In the genomic region with DNA sequence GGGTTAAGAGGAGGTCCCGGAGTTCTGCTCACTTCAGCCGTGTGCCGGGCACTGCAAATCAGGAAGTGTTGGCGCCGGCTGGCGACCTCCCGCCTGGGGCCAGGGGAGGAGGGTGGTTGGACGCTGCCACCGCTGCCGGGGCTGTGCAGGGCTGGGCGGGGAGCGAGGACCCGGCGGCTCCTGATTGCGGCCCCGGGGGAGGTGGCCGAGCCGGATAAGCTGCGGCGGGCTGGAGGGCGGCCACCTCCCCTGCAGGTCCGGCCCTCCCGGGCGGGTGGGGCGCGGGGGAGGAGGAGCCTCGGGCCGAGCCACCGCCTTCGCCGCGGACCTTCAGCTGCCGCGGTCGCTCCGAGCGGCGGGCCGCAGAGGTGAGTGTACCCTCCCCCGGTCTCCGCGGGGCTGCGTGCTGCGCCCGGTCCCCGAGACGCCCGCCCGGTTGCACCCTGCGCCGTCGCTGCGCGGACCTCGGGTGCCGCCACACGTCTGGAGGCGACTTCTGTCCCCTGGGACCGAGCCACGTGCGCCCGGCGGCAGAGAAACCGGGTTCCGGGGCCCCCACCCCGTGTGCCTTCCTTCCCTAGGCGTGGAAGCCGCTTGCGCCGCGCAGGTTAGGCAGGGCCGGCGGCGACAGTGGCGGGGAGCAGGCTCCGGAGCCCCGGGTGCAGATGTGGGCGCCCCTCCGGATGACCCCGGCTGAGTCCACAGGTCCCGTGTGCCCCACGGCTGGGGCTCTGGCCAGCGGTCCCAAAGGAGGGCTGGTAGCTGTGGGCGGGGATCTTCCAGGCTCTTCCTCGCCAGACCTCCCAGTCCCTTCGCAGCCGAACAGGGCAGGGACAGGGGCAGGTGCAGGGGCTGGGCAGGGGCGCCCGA, we compare ENCODE assay signal across 1 cellular context.
A peak's percentile ranks its signal among the peaks of the same experiment; 100 is the strongest.
TF ChIP-seq lines count a peak whose summit lies in the region.

A gene with protein sequence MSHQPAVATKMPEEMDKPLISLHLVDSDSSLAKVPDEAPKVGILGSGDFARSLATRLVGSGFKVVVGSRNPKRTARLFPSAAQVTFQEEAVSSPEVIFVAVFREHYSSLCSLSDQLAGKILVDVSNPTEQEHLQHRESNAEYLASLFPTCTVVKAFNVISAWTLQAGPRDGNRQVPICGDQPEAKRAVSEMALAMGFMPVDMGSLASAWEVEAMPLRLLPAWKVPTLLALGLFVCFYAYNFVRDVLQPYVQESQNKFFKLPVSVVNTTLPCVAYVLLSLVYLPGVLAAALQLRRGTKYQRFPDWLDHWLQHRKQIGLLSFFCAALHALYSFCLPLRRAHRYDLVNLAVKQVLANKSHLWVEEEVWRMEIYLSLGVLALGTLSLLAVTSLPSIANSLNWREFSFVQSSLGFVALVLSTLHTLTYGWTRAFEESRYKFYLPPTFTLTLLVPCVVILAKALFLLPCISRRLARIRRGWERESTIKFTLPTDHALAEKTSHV (plus strand): TSS at position 314 of the 870 bp plus-strand sequence. CDS start 7,179 bp downstream, outside the sequence.

TF ChIP-seq in HepG2, 621 proteins besides CTCF, POLR2A, EP300 and RAD21 (continued from another document and continues in another):
- TF ChIP-seq, protein P1, sequence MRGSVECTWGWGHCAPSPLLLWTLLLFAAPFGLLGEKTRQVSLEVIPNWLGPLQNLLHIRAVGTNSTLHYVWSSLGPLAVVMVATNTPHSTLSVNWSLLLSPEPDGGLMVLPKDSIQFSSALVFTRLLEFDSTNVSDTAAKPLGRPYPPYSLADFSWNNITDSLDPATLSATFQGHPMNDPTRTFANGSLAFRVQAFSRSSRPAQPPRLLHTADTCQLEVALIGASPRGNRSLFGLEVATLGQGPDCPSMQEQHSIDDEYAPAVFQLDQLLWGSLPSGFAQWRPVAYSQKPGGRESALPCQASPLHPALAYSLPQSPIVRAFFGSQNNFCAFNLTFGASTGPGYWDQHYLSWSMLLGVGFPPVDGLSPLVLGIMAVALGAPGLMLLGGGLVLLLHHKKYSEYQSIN (CRISPR knock-in tag; IDR thresholded peaks at IDR 0.05; ENCODE audit: borderline replicate concordance) = no peak
- TF ChIP-seq RBM22 (optimal IDR thresholded peaks at IDR 0.05; ENCODE audit: low read length) = no peak
- TF ChIP-seq ZFP82 (CRISPR knock-in tag; IDR thresholded peaks at IDR 0.05; ENCODE audit: borderline replicate concordance) = peak; percentile 91; the same call in 1 of the 2 replicates
- TF ChIP-seq YEATS2 (CRISPR knock-in tag; IDR thresholded peaks at IDR 0.05; ENCODE audit: borderline replicate concordance) = 0 out of 2 replicates have a peak, but pooled peaks have one; percentile 25
- TF ChIP-seq NFE2L1 (CRISPR knock-in tag; IDR thresholded peaks at IDR 0.05; ENCODE audit: borderline replicate concordance) = no peak
- no peak for TF ChIP-seq NFRKB (IDR thresholded peaks at IDR 0.05)
- TF ChIP-seq ZNF678 (CRISPR knock-in tag; IDR thresholded peaks at IDR 0.05) = no peak; the same call in 1 of the 2 replicates
- TF ChIP-seq MBNL3 (CRISPR knock-in tag; conservative IDR thresholded peaks at IDR 0.05) = no peak
- TF ChIP-seq IKZF4 (CRISPR knock-in tag; IDR thresholded peaks at IDR 0.05; ENCODE audit: borderline replicate concordance, low read depth, not compliant biosample characterization) = peak; percentile 21
- TF ChIP-seq ZNF816 (CRISPR knock-in tag; IDR thresholded peaks at IDR 0.05; ENCODE audit: borderline replicate concordance) = peak; percentile 83; the same call in 1 of the 2 replicates
- TF ChIP-seq, protein P2, sequence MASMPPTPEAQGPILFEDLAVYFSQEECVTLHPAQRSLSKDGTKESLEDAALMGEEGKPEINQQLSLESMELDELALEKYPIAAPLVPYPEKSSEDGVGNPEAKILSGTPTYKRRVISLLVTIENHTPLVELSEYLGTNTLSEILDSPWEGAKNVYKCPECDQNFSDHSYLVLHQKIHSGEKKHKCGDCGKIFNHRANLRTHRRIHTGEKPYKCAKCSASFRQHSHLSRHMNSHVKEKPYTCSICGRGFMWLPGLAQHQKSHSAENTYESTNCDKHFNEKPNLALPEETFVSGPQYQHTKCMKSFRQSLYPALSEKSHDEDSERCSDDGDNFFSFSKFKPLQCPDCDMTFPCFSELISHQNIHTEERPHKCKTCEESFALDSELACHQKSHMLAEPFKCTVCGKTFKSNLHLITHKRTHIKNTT (CRISPR knock-in tag; IDR thresholded peaks at IDR 0.05) = no peak
- 0 out of 2 replicates have a peak, but pooled peaks have one; percentile 25 for TF ChIP-seq ZNF841 (CRISPR knock-in tag; IDR thresholded peaks at IDR 0.05; ENCODE audit: borderline replicate concordance)
- TF ChIP-seq, protein P3, sequence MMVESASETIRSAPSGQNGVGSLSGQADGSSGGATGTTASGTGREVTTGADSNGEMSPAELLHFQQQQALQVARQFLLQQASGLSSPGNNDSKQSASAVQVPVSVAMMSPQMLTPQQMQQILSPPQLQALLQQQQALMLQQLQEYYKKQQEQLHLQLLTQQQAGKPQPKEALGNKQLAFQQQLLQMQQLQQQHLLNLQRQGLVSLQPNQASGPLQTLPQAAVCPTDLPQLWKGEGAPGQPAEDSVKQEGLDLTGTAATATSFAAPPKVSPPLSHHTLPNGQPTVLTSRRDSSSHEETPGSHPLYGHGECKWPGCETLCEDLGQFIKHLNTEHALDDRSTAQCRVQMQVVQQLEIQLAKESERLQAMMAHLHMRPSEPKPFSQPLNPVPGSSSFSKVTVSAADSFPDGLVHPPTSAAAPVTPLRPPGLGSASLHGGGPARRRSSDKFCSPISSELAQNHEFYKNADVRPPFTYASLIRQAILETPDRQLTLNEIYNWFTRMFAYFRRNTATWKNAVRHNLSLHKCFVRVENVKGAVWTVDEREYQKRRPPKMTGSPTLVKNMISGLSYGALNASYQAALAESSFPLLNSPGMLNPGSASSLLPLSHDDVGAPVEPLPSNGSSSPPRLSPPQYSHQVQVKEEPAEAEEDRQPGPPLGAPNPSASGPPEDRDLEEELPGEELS (CRISPR knock-in tag; IDR thresholded peaks at IDR 0.05) = peak; percentile 50; the same call in 1 of the 2 replicates
- TF ChIP-seq, protein P4, sequence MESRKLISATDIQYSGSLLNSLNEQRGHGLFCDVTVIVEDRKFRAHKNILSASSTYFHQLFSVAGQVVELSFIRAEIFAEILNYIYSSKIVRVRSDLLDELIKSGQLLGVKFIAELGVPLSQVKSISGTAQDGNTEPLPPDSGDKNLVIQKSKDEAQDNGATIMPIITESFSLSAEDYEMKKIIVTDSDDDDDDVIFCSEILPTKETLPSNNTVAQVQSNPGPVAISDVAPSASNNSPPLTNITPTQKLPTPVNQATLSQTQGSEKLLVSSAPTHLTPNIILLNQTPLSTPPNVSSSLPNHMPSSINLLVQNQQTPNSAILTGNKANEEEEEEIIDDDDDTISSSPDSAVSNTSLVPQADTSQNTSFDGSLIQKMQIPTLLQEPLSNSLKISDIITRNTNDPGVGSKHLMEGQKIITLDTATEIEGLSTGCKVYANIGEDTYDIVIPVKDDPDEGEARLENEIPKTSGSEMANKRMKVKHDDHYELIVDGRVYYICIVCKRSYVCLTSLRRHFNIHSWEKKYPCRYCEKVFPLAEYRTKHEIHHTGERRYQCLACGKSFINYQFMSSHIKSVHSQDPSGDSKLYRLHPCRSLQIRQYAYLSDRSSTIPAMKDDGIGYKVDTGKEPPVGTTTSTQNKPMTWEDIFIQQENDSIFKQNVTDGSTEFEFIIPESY (CRISPR knock-in tag; IDR thresholded peaks at IDR 0.05) = no peak
- no peak; the same call in 1 of the 2 replicates for TF ChIP-seq GATAD2A (CRISPR knock-in tag; IDR thresholded peaks at IDR 0.05)
- no peak; the same call in 1 of the 2 replicates for TF ChIP-seq ETV6 (CRISPR knock-in tag; conservative IDR thresholded peaks at IDR 0.05)
- no peak for TF ChIP-seq HHEX (CRISPR knock-in tag; IDR thresholded peaks at IDR 0.05)
- no peak for TF ChIP-seq RAD51 (IDR thresholded peaks at IDR 0.05; ENCODE audit: borderline replicate concordance)
- TF ChIP-seq, protein P5, sequence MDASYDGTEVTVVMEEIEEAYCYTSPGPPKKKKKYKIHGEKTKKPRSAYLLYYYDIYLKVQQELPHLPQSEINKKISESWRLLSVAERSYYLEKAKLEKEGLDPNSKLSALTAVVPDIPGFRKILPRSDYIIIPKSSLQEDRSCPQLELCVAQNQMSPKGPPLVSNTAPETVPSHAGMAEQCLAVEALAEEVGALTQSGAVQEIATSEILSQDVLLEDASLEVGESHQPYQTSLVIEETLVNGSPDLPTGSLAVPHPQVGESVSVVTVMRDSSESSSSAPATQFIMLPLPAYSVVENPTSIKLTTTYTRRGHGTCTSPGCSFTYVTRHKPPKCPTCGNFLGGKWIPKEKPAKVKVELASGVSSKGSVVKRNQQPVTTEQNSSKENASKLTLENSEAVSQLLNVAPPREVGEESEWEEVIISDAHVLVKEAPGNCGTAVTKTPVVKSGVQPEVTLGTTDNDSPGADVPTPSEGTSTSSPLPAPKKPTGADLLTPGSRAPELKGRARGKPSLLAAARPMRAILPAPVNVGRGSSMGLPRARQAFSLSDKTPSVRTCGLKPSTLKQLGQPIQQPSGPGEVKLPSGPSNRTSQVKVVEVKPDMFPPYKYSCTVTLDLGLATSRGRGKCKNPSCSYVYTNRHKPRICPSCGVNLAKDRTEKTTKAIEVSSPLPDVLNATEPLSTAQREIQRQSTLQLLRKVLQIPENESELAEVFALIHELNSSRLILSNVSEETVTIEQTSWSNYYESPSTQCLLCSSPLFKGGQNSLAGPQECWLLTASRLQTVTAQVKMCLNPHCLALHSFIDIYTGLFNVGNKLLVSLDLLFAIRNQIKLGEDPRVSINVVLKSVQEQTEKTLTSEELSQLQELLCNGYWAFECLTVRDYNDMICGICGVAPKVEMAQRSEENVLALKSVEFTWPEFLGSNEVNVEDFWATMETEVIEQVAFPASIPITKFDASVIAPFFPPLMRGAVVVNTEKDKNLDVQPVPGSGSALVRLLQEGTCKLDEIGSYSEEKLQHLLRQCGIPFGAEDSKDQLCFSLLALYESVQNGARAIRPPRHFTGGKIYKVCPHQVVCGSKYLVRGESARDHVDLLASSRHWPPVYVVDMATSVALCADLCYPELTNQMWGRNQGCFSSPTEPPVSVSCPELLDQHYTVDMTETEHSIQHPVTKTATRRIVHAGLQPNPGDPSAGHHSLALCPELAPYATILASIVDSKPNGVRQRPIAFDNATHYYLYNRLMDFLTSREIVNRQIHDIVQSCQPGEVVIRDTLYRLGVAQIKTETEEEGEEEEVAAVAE (CRISPR knock-in tag; IDR thresholded peaks at IDR 0.05; ENCODE audit: borderline replicate concordance) = no peak
- no peak for TF ChIP-seq TP53 (CRISPR knock-in tag; conservative IDR thresholded peaks at IDR 0.05)
- TF ChIP-seq, protein P6, sequence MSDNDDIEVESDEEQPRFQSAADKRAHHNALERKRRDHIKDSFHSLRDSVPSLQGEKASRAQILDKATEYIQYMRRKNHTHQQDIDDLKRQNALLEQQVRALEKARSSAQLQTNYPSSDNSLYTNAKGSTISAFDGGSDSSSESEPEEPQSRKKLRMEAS (IDR thresholded peaks at IDR 0.05) = peak; percentile 86
- TF ChIP-seq, protein P7, sequence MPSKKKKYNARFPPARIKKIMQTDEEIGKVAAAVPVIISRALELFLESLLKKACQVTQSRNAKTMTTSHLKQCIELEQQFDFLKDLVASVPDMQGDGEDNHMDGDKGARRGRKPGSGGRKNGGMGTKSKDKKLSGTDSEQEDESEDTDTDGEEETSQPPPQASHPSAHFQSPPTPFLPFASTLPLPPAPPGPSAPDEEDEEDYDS (CRISPR knock-in tag; IDR thresholded peaks at IDR 0.05) = peak; percentile 52; the same call in 1 of the 2 replicates
- no peak; the same call in 1 of the 2 replicates for TF ChIP-seq ZNF205 (CRISPR knock-in tag; IDR thresholded peaks at IDR 0.05)
- TF ChIP-seq HNRNPL (IDR thresholded peaks at IDR 0.05; ENCODE audit: low read depth, low read length) = 0 out of 2 replicates have a peak, but pooled peaks have one; percentile 77
- TF ChIP-seq KDM2A (CRISPR knock-in tag; IDR thresholded peaks at IDR 0.05; ENCODE audit: borderline replicate concordance, low read depth) = peak; percentile 55; the same call in 1 of the 2 replicates
- no peak for TF ChIP-seq HMGA1 (CRISPR knock-in tag; conservative IDR thresholded peaks at IDR 0.05)
- TF ChIP-seq, protein P8, sequence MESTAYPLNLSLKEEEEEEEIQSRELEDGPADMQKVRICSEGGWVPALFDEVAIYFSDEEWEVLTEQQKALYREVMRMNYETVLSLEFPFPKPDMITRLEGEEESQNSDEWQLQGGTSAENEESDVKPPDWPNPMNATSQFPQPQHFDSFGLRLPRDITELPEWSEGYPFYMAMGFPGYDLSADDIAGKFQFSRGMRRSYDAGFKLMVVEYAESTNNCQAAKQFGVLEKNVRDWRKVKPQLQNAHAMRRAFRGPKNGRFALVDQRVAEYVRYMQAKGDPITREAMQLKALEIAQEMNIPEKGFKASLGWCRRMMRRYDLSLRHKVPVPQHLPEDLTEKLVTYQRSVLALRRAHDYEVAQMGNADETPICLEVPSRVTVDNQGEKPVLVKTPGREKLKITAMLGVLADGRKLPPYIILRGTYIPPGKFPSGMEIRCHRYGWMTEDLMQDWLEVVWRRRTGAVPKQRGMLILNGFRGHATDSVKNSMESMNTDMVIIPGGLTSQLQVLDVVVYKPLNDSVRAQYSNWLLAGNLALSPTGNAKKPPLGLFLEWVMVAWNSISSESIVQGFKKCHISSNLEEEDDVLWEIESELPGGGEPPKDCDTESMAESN (CRISPR knock-in tag; conservative IDR thresholded peaks at IDR 0.05) = no peak; the same call in none of the 2 replicates
- TF ChIP-seq EHMT2 (IDR thresholded peaks at IDR 0.05; ENCODE audit: borderline replicate concordance, low read depth, low read length) = no peak
- TF ChIP-seq AHR (CRISPR knock-in tag; IDR thresholded peaks at IDR 0.05) = no peak; the same call in 1 of the 2 replicates
- TF ChIP-seq BRCA1 (CRISPR knock-in tag; IDR thresholded peaks at IDR 0.05) = 0 out of 2 replicates have a peak, but pooled peaks have one; percentile 23
- TF ChIP-seq, protein P9, sequence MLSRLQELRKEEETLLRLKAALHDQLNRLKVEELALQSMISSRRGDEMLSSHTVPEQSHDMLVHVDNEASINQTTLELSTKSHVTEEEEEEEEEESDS (CRISPR knock-in tag; IDR thresholded peaks at IDR 0.05; ENCODE audit: borderline replicate concordance) = peak; percentile 88; the same call in 1 of the 2 replicates
- no peak for TF ChIP-seq TBX3 (IDR thresholded peaks at IDR 0.05; ENCODE audit: borderline replicate concordance)
- no peak for TF ChIP-seq TAF15 (IDR thresholded peaks at IDR 0.05; ENCODE audit: low read depth, low read length, poor library complexity, severe bottlenecking)
- no peak for TF ChIP-seq HNRNPH1 (optimal IDR thresholded peaks at IDR 0.05; ENCODE audit: low read depth, low read length)
- peak; percentile 61; the same call in 1 of the 2 replicates for TF ChIP-seq GLI4 (CRISPR knock-in tag; IDR thresholded peaks at IDR 0.05; ENCODE audit: borderline replicate concordance)
- TF ChIP-seq GABPB1 (CRISPR knock-in tag; IDR thresholded peaks at IDR 0.05) = peak; percentile 75; the same call in 1 of the 2 replicates
- peak; percentile 77; the same call in 1 of the 2 replicates for TF ChIP-seq ZNF572 (CRISPR knock-in tag; IDR thresholded peaks at IDR 0.05)
- TF ChIP-seq ZNF790 (CRISPR knock-in tag; IDR thresholded peaks at IDR 0.05; ENCODE audit: borderline replicate concordance) = no peak
- TF ChIP-seq MIER2 (CRISPR knock-in tag; IDR thresholded peaks at IDR 0.05) = no peak
- peak; percentile 31; the same call in 1 of the 2 replicates for TF ChIP-seq RXRB (CRISPR knock-in tag; IDR thresholded peaks at IDR 0.05; ENCODE audit: borderline replicate concordance)
- TF ChIP-seq ZNF337 (CRISPR knock-in tag; IDR thresholded peaks at IDR 0.05; ENCODE audit: borderline replicate concordance, low read depth) = no peak
- no peak for TF ChIP-seq ZNF746 (CRISPR knock-in tag; IDR thresholded peaks at IDR 0.05)
- TF ChIP-seq DNMT1 (CRISPR knock-in tag; IDR thresholded peaks at IDR 0.05) = no peak
- TF ChIP-seq FOXM1 (CRISPR knock-in tag; IDR thresholded peaks at IDR 0.05) = no peak
